In the genomic region with DNA sequence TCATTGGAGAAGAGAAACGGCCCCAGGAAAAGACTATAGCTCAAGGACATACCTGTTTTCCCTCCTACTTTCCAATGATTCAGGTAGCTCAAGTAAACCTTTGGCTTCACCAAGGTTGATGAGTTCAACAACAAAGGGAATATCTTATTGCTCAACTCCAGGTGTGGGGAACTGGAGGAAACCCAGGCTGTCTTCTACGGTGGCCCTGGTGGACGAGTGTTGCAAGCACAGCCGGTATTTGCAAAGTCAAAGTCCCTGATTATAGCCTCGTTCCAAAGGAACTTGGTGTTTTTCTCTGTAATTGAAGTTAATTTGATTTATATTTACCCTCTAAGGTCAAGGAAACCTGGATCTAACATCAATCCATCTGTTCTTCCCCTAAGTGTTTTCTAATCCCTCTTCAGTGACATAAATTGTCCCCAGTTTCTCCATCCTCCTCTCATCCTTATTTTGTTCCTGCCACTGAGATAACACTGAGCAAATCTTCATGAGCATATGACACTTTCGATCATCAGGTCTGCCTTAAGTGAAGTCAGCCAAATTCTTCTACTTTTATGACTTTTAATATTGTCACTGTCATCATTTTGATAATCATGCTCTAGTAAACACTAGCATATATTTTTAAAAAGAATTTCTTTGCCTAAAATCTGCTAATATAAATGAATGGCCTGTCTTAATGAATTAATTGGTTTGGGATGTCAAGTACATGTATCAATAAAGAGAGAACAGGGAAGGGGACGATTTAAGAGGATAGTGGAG, we compare ENCODE assay signal across 18 cellular contexts.
DNase-seq lines count a peak whose midpoint lies in the region; ATAC-seq, FAIRE-seq and TF ChIP-seq lines count a peak whose summit lies in the region.
"Had no signal": no experiment of that assay in that cellular context is flagged by ENCODE, and none has a peak within 500 bp of the region (broad histone marks: within the 10 kb centered on the region; RNA-seq: fewer than 3 reads in every experiment).

No MANE protein-coding gene starts in this region.

- TF ChIP-seq POLR2A in A549 (IDR thresholded peaks at IDR 0.05; ENCODE audit: low read length) (no peak), GM18505 (IDR thresholded peaks at IDR 0.05; ENCODE audit: borderline replicate concordance, extremely low read depth, insufficient read depth, insufficient read length) (no peak)

- TF ChIP-seq RAD21 in A549 (conservative IDR thresholded peaks at IDR 0.05 in 1 of 2, IDR thresholded peaks at IDR 0.05 in 1 of 2) (0 out of 5 replicates have a peak, but pooled peaks of 1 of the 2 experiments have one; percentile 3), liver (IDR thresholded peaks at IDR 0.05) (peak; percentile 70 to 75)

- intact Hi-C loops in activated T-helper 1 cell treated with anti-CD3 and anti-CD28 coated beads, Interleukin-12 subunit alpha, Interleukin-12 subunit beta, Interleukin-2, Interleukin-4 antibody, amounts not matched to agents 30 ng/mL and 10 ng/mL and 1 ng/mL, durations not matched to agents 14 hours and 24 hours and 36 hours (cut with micrococcal nuclease) = no loop called here

- TF ChIP-seq EP300 in A549 (IDR thresholded peaks at IDR 0.05) = no peak

- H3K36me3 Mint-ChIP-seq in chondrocyte (ENCODE audit: low read depth) = no peaks in the 10 kb centered on the region
- no peaks in the 10 kb centered on the region for H3K36me3 Mint-ChIP-seq in activated T-helper 1 cell treated with anti-CD3 and anti-CD28 coated beads, Interleukin-12 subunit alpha, Interleukin-12 subunit beta, Interleukin-2, Interleukin-4 antibody, amounts not matched to agents 30 ng/mL and 10 ng/mL and 1 ng/mL, durations not matched to agents 14 hours and 24 hours and 36 hours (ENCODE audit: low read depth)

- no peak overlapping the region for H3K4me3 Mint-ChIP-seq in chondrocyte (ENCODE audit: unreplicated experiment)
- no peak overlapping the region for H3K4me3 Mint-ChIP-seq in activated T-helper 1 cell treated with anti-CD3 and anti-CD28 coated beads, Interleukin-12 subunit alpha, Interleukin-12 subunit beta, Interleukin-2, Interleukin-4 antibody, amounts not matched to agents 30 ng/mL and 10 ng/mL and 1 ng/mL, durations not matched to agents 14 hours and 24 hours and 36 hours
- H3K4me3 Mint-ChIP-seq: activated T-cell treated with anti-CD3 and anti-CD28 coated beads, Interleukin-2, amount 50 U/mL, for 24 hours; naive thymus-derived CD8-positive, alpha-beta T cell had no signal

- H3K27ac ChIP-seq in A549 (no peak overlapping the region), liver (ENCODE audit: low read depth in 1 of 2, low read length in 2 of 2) (no peak overlapping the region)
- H3K27ac ChIP-seq: left ventricle myocardium inferior had no signal

- H3K4me3 ChIP-seq in A549 (no peak overlapping the region), liver (ENCODE audit: low read depth in 1 of 3, low read length in 3 of 3) (no peak overlapping the region)
- H3K4me3 ChIP-seq: left ventricle myocardium inferior, MG63 had no signal

- no peak overlapping the region for H3K27ac Mint-ChIP-seq in chondrocyte (ENCODE audit: unreplicated experiment)
- no peak overlapping the region for H3K27ac Mint-ChIP-seq in activated T-helper 1 cell treated with anti-CD3 and anti-CD28 coated beads, Interleukin-12 subunit alpha, Interleukin-12 subunit beta, Interleukin-2, Interleukin-4 antibody, amounts not matched to agents 30 ng/mL and 10 ng/mL and 1 ng/mL, durations not matched to agents 14 hours and 24 hours and 36 hours
- H3K27ac Mint-ChIP-seq: activated T-cell treated with anti-CD3 and anti-CD28 coated beads, Interleukin-2, amount 50 U/mL, for 24 hours; naive thymus-derived CD8-positive, alpha-beta T cell had no signal

- no peak overlapping the region for H3K9ac ChIP-seq in liver (ENCODE audit: low read depth in 1 of 2, low read length in 2 of 2)

- ATAC-seq in A549 (peak in 1 of 2 experiments; percentile 70; a peak in 3 of 6 replicates), GM18505 (IDR thresholded peaks at IDR 0.05; ENCODE audit: unreplicated experiment) (no peak)
- ATAC-seq: esophagus mucosa; naive thymus-derived CD8-positive, alpha-beta T cell had no signal

- DNase-seq in A549 (ENCODE audit: low read depth in 1 of 2, low spot score in 1 of 2) (peak; percentile 28 to 51), HuH-7.5 (ENCODE audit: low spot score) (peak; percentile 48), chondrocyte (ENCODE audit: low spot score) (no peak), C1 segment of cervical spinal cord (lab: John Stamatoyannopoulos, UW) (no peak), frontal cortex (ENCODE audit: low spot score in 2 of 2) (no peak)
- DNase-seq in activated T-helper 1 cell treated with anti-CD3 and anti-CD28 coated beads, Interleukin-12 subunit alpha, Interleukin-12 subunit beta, Interleukin-2, Interleukin-4 antibody, amounts not matched to agents 30 ng/mL and 10 ng/mL and 1 ng/mL, durations not matched to agents 14 hours and 24 hours and 36 hours (ENCODE audit: low spot score) = no peak
- DNase-seq: activated CD4-positive, alpha-beta T cell treated with anti-CD3 and anti-CD28 coated beads, Interleukin-2, amount 50 U/mL, for 1 hour; activated T-cell treated with anti-CD3 and anti-CD28 coated beads, Interleukin-2, amount 50 U/mL, for 24 hours; left ventricle myocardium inferior; MG63; naive thymus-derived CD8-positive, alpha-beta T cell; NCI-H2081; SIG-M5; stimulated activated CD4-positive, alpha-beta T cell treated with anti-CD3 and anti-CD28 coated beads, Interleukin-1b, Interleukin-23, amount 100 ng/mL, for 48 hours had no signal

- no peak for TF ChIP-seq CTCF in A549 (IDR thresholded peaks at IDR 0.05)
- TF ChIP-seq CTCF in chondrocyte (IDR thresholded peaks at IDR 0.05) = peak; percentile 35
- TF ChIP-seq CTCF in liver (IDR thresholded peaks at IDR 0.05; ENCODE audit: low read depth, low read length, missing input control) = peak; percentile 53

- CTCF ChIA-PET in A549 (lab: Yijun Ruan, JAX) = no interaction called here

- POLR2A ChIA-PET in A549 (lab: Yijun Ruan, JAX) = no interaction called here

- no peak overlapping the region for H3K4me2 ChIP-seq in A549

- peaks cover 14% of the 10 kb centered on the region for H3K9me3 Mint-ChIP-seq in chondrocyte (ENCODE audit: low read depth)
- H3K9me3 Mint-ChIP-seq in activated T-helper 1 cell treated with anti-CD3 and anti-CD28 coated beads, Interleukin-12 subunit alpha, Interleukin-12 subunit beta, Interleukin-2, Interleukin-4 antibody, amounts not matched to agents 30 ng/mL and 10 ng/mL and 1 ng/mL, durations not matched to agents 14 hours and 24 hours and 36 hours = peaks cover 25% of the 10 kb centered on the region

- H3K27me3 Mint-ChIP-seq in chondrocyte (ENCODE audit: low read depth) = peaks cover 2% of the 10 kb centered on the region
- no peaks in the 10 kb centered on the region for H3K27me3 Mint-ChIP-seq in activated T-helper 1 cell treated with anti-CD3 and anti-CD28 coated beads, Interleukin-12 subunit alpha, Interleukin-12 subunit beta, Interleukin-2, Interleukin-4 antibody, amounts not matched to agents 30 ng/mL and 10 ng/mL and 1 ng/mL, durations not matched to agents 14 hours and 24 hours and 36 hours (ENCODE audit: insufficient read depth)
- H3K27me3 Mint-ChIP-seq: activated T-cell treated with anti-CD3 and anti-CD28 coated beads, Interleukin-2, amount 50 U/mL, for 24 hours had no signal

- WGBS in A549 (ENCODE audit: missing lambda C conversion rate) = 17% methylated on average over 7 of the region's 7 CpGs
- 37% methylated on average over 7 of the region's 7 CpGs for WGBS in liver

- H3K9me3 ChIP-seq in A549 (peaks cover 12% of the 10 kb centered on the region), liver (ENCODE audit: control insufficient read depth in 4 of 4, low read length in 3 of 4) (peaks cover 0 to 4% (median 0%) of the 10 kb centered on the region in 4 donors)
- H3K9me3 ChIP-seq: MG63 had no signal

- H3K4me1 ChIP-seq in A549 (no peaks in the 10 kb centered on the region), liver (ENCODE audit: control insufficient read depth in 4 of 4, insufficient read depth in 4 of 4, low read length in 3 of 4) (peaks cover 0 to 13% (median under 1%) of the 10 kb centered on the region in 4 donors)
- H3K4me1 ChIP-seq: left ventricle myocardium inferior had no signal

- no peaks in the 10 kb centered on the region for H3K36me3 ChIP-seq in liver (ENCODE audit: control insufficient read depth in 4 of 4, insufficient read depth in 3 of 4, low read depth in 1 of 4, low read length in 3 of 4)
- H3K36me3 ChIP-seq: left ventricle myocardium inferior, MG63 had no signal

- FAIRE-seq in A549 (lab: Jason Lieb, UNC) = peak; percentile 59
- FAIRE-seq in frontal cortex (lab: Jason Lieb, UNC) = no peak
- FAIRE-seq: colon had no signal

- no peaks in the 10 kb centered on the region for H3K4me1 Mint-ChIP-seq in chondrocyte (ENCODE audit: low read depth)
- no peaks in the 10 kb centered on the region for H3K4me1 Mint-ChIP-seq in activated T-helper 1 cell treated with anti-CD3 and anti-CD28 coated beads, Interleukin-12 subunit alpha, Interleukin-12 subunit beta, Interleukin-2, Interleukin-4 antibody, amounts not matched to agents 30 ng/mL and 10 ng/mL and 1 ng/mL, durations not matched to agents 14 hours and 24 hours and 36 hours (ENCODE audit: low read depth)
- H3K4me1 Mint-ChIP-seq: naive thymus-derived CD8-positive, alpha-beta T cell had no signal

- no peaks in the 10 kb centered on the region for H3K27me3 ChIP-seq in liver (ENCODE audit: control insufficient read depth in 4 of 4, insufficient read depth in 4 of 4, low read length in 3 of 4)
- H3K27me3 ChIP-seq: MG63 had no signal

TF ChIP-seq in A549, 52 proteins besides CTCF, POLR2A, EP300 and RAD21:
- TF ChIP-seq CEBPB (IDR thresholded peaks at IDR 0.05) (peak in 1 of 2 experiments; percentile 60; a peak in 2 of 4 replicates), RARB (CRISPR knock-in tag; IDR thresholded peaks at IDR 0.05) (no peak), MAFK (IDR thresholded peaks at IDR 0.05; ENCODE audit: partially characterized antibody) (peak; percentile 53)

TF ChIP-seq in liver, 16 proteins besides CTCF, POLR2A, EP300 and RAD21 (continues in another document):
- TF ChIP-seq SP1 (IDR thresholded peaks at IDR 0.05) = peak; percentile 71
- TF ChIP-seq, protein P1, sequence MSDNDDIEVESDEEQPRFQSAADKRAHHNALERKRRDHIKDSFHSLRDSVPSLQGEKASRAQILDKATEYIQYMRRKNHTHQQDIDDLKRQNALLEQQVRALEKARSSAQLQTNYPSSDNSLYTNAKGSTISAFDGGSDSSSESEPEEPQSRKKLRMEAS (IDR thresholded peaks at IDR 0.05) = peak; percentile 80
- peak; percentile 89 to 93 for TF ChIP-seq HNF4A (conservative IDR thresholded peaks at IDR 0.05)
- no peak for TF ChIP-seq FOXA2 (IDR thresholded peaks at IDR 0.05)
- TF ChIP-seq YY1 (IDR thresholded peaks at IDR 0.05) = peak; percentile 63
- peak in 1 of 2 donors; percentile 13 for TF ChIP-seq GABPA (IDR thresholded peaks at IDR 0.05 in 1 of 2, conservative IDR thresholded peaks at IDR 0.05 in 1 of 2)

Comparison
In these comparisons a context has a peak if more than half of its experiments do, and no peak if none do; other contexts are left out.
1. DNase-seq: peak in A549 (2 of 2) and HuH-7.5 (single experiment); none in chondrocyte (single experiment), C1 segment of cervical spinal cord (0 of 14), frontal cortex (0 of 2) and activated T-helper 1 cell treated with anti-CD3 and anti-CD28 coated beads, Interleukin-12 subunit alpha, Interleukin-12 subunit beta, Interleukin-2, Interleukin-4 antibody, amounts not matched to agents 30 ng/mL and 10 ng/mL and 1 ng/mL, durations not matched to agents 14 hours and 24 hours and 36 hours (single experiment).